In the genomic region with DNA sequence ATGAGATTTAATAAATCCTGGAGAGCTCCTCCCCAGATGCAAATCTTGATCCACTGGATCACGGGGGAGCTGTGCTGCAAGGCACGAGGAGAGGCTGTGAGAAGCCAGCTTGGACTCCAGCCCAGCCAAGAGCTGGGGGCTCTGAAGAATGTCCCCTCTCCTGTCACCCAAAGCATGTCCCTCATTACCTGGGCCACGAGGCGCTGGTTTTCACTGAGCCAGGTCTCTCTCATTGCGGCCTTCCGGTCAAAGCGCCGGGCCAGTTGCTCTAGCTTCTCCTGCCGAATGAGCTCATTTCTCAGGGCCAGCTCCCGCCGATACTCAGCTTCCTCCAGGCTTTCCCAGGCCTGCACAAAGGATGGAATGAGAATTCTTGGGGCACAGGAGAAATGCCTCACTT, we compare ENCODE assay signal across 33 cellular contexts.
DNase-seq lines count a peak whose midpoint lies in the region; TF ChIP-seq lines count a peak whose summit lies in the region.
"Had no signal": no experiment of that assay in that cellular context is flagged by ENCODE, and none has a peak within 500 bp of the region (broad histone marks: within the 10 kb centered on the region; RNA-seq: fewer than 3 reads in every experiment).

No MANE protein-coding gene starts in this region.

- H3K4me3 Mint-ChIP-seq in chondrocyte (ENCODE audit: unreplicated experiment) = no peak overlapping the region
- H3K4me3 Mint-ChIP-seq in neural progenitor cell = no peak overlapping the region
- H3K4me3 Mint-ChIP-seq: B cell; CD14-positive monocyte; CD4-positive, alpha-beta memory T cell; CD4-positive, alpha-beta T cell; CD4-positive, CD25-positive, alpha-beta regulatory T cell; CD8-positive, alpha-beta memory T cell; CD8-positive, alpha-beta T cell had no signal

- no peaks in the 10 kb centered on the region for H4K20me1 ChIP-seq in neural progenitor cell (ENCODE audit: low read depth)
- H4K20me1 ChIP-seq: BLaER1; BLaER1 treated with 17β-estradiol and CSF1 and Interleukin-3, amounts not matched to agents 10 nM and 100 nM had no signal

- H3K4me1 ChIP-seq in neural progenitor cell = peaks cover 3% of the 10 kb centered on the region
- H3K4me1 ChIP-seq: BLaER1; BLaER1 treated with 17β-estradiol and CSF1 and Interleukin-3, amounts not matched to agents 10 nM and 100 nM; Caco-2 had no signal

- H3K36me3 Mint-ChIP-seq in chondrocyte (ENCODE audit: low read depth) = peaks cover 2% of the 10 kb centered on the region
- no peaks in the 10 kb centered on the region for H3K36me3 Mint-ChIP-seq in neural progenitor cell
- H3K36me3 Mint-ChIP-seq: CD14-positive monocyte; CD4-positive, alpha-beta memory T cell; CD4-positive, CD25-positive, alpha-beta regulatory T cell; CD8-positive, alpha-beta memory T cell; CD8-positive, alpha-beta T cell had no signal

- no peaks in the 10 kb centered on the region for H3K27me3 ChIP-seq in neural progenitor cell
- H3K27me3 ChIP-seq: BE2C; BLaER1; BLaER1 treated with 17β-estradiol and CSF1 and Interleukin-3, amounts not matched to agents 10 nM and 100 nM had no signal

- no peak overlapping the region for H3K4me3 ChIP-seq in neural progenitor cell
- H3K4me3 ChIP-seq: A549; BLaER1; BLaER1 treated with 17β-estradiol and CSF1 and Interleukin-3, amounts not matched to agents 10 nM and 100 nM had no signal

- no peaks in the 10 kb centered on the region for H3K9me3 ChIP-seq in neural progenitor cell (ENCODE audit: low read depth)
- H3K9me3 ChIP-seq: A549; BE2C; BLaER1; BLaER1 treated with 17β-estradiol and CSF1 and Interleukin-3, amounts not matched to agents 10 nM and 100 nM; Caco-2 had no signal

- H3K9ac ChIP-seq in neural progenitor cell = no peak overlapping the region
- H3K9ac ChIP-seq: BLaER1; BLaER1 treated with 17β-estradiol and CSF1 and Interleukin-3, amounts not matched to agents 10 nM and 100 nM had no signal

- TF ChIP-seq CTCF in chondrocyte (IDR thresholded peaks at IDR 0.05) (no peak), neural progenitor cell (IDR thresholded peaks at IDR 0.05) (no peak), GM10266 (IDR thresholded peaks at IDR 0.05; ENCODE audit: control insufficient read depth, insufficient read depth, low read depth, missing control alignments) (no peak)

- H3K27ac ChIP-seq in neural progenitor cell = no peak overlapping the region
- H3K27ac ChIP-seq: 22Rv1; A549; BLaER1; BLaER1 treated with 17β-estradiol and CSF1 and Interleukin-3, amounts not matched to agents 10 nM and 100 nM; C4-2B had no signal

- H3K9me3 Mint-ChIP-seq in chondrocyte (ENCODE audit: low read depth) (no peaks in the 10 kb centered on the region), neural progenitor cell (no peaks in the 10 kb centered on the region)
- H3K9me3 Mint-ChIP-seq: CD14-positive monocyte; CD4-positive, alpha-beta memory T cell; CD4-positive, alpha-beta T cell; CD8-positive, alpha-beta memory T cell; CD8-positive, alpha-beta T cell had no signal

- peak overlapping the region; percentile 24 for H2AFZ ChIP-seq in neural progenitor cell (replicated peaks)

- DNase-seq in chondrocyte (ENCODE audit: low spot score) (peak; percentile 68), neural progenitor cell (ENCODE audit: low spot score) (no peak), posterior vena cava (ENCODE audit: low spot score) (peak; percentile 76), activated gamma-delta T cell (lab: John Stamatoyannopoulos, UW) (no peak), GM10266 (ENCODE audit: extremely low spot score) (no peak), NCI-H1694 (lab: John Stamatoyannopoulos, UW) (no peak)
- DNase-seq: 8988T; ACHN; AML-193; BE2C; C1 segment of cervical spinal cord; Caco-2; Calu3; CD4-positive, alpha-beta memory T cell; CD4-positive, alpha-beta T cell; CD4-positive, CD25-positive, alpha-beta regulatory T cell; CD8-positive, alpha-beta memory T cell; CD8-positive, alpha-beta T cell; COR-L47; DMS 273 treated with DMSO at 0.1 percent for 48 hours; DMS153; DMS53; DMS79; DMS79 treated with DMSO at 0.1 percent for 48 hours; DND-41; EL had no signal

- no peaks in the 10 kb centered on the region for H3F3A ChIP-seq in neural progenitor cell (ENCODE audit: low read depth)

- H3K4me1 Mint-ChIP-seq in chondrocyte (ENCODE audit: low read depth) (peaks cover 7% of the 10 kb centered on the region), neural progenitor cell (no peaks in the 10 kb centered on the region)
- H3K4me1 Mint-ChIP-seq: B cell; CD4-positive, CD25-positive, alpha-beta regulatory T cell; CD8-positive, alpha-beta memory T cell had no signal

- H3K4me2 ChIP-seq in neural progenitor cell = no peak overlapping the region
- H3K4me2 ChIP-seq: A549; BLaER1; BLaER1 treated with 17β-estradiol and CSF1 and Interleukin-3, amounts not matched to agents 10 nM and 100 nM had no signal

- intact Hi-C loops in posterior vena cava (cut with DNase I) = no loop called here

- H3K27ac Mint-ChIP-seq in chondrocyte (ENCODE audit: unreplicated experiment) (no peak overlapping the region), neural progenitor cell (no peak overlapping the region)
- H3K27ac Mint-ChIP-seq: B cell; CD14-positive monocyte; CD4-positive, alpha-beta memory T cell; CD4-positive, alpha-beta T cell; CD4-positive, CD25-positive, alpha-beta regulatory T cell; CD8-positive, alpha-beta T cell had no signal

- H3K79me2 ChIP-seq in neural progenitor cell (ENCODE audit: low read depth) = no peaks in the 10 kb centered on the region

- H3K36me3 ChIP-seq in neural progenitor cell = no peaks in the 10 kb centered on the region
- H3K36me3 ChIP-seq: BE2C; BLaER1; BLaER1 treated with 17β-estradiol and CSF1 and Interleukin-3, amounts not matched to agents 10 nM and 100 nM had no signal

- H3K27me3 Mint-ChIP-seq in chondrocyte (ENCODE audit: low read depth) (no peaks in the 10 kb centered on the region), neural progenitor cell (ENCODE audit: insufficient read depth, low read depth) (peaks cover 5% of the 10 kb centered on the region)
- H3K27me3 Mint-ChIP-seq: CD4-positive, alpha-beta T cell had no signal

Comparison
In these comparisons a context has a peak if more than half of its experiments do, and no peak if none do; other contexts are left out.
1. DNase-seq: peak in chondrocyte (single experiment) and posterior vena cava (single experiment); none in neural progenitor cell (single experiment), activated gamma-delta T cell (single experiment), GM10266 (single experiment) and NCI-H1694 (single experiment).